ENCODE assay signal across 18 cellular contexts in the genomic region with DNA sequence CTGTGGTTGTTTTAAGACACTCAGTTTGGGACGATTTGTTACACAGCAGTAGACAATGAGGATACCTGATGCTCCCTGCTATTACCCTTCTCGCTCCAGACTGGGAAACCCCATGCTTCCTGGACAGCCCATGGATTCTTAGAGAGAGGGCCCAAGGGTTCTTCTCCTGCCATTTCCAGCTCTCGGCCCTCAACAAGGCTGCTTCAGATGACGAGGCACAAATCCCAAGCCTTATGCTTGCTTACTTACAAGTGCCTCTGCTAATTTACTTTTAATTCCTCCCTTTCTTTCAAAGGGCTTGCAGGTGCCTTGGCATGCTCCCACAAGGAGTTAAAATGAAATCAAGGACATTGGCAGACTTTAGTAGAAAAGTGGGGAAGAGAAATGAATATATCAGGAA.
DNase-seq lines count a peak whose midpoint lies in the region; ATAC-seq and TF ChIP-seq lines count a peak whose summit lies in the region.
"Had no signal": no experiment of that assay in that cellular context is flagged by ENCODE, and none has a peak within 500 bp of the region (broad histone marks: within the 10 kb centered on the region; RNA-seq: fewer than 3 reads in every experiment).

No MANE protein-coding gene starts in this region.

- H3K4me3 ChIP-seq in right cardiac atrium (ENCODE audit: low read length) (no peak overlapping the region), left lung (no peak overlapping the region), gastrocnemius medialis (no peak overlapping the region)
- H3K4me3 ChIP-seq: BLaER1 treated with 17β-estradiol and CSF1 and Interleukin-3, amounts not matched to agents 10 nM and 100 nM; HAP-1; SJCRH30 had no signal

- no peaks in the 10 kb centered on the region for H3K36me3 ChIP-seq in left lung
- no peaks in the 10 kb centered on the region for H3K36me3 ChIP-seq in gastrocnemius medialis
- H3K36me3 ChIP-seq: BLaER1 treated with 17β-estradiol and CSF1 and Interleukin-3, amounts not matched to agents 10 nM and 100 nM; HAP-1; SJCRH30 had no signal

- WGBS in right cardiac atrium, result 86% methylated on average over 4 of the region's 4 CpGs

- no peaks in the 10 kb centered on the region for H3K9me3 ChIP-seq in right cardiac atrium (ENCODE audit: control insufficient read depth, low read length)
- H3K9me3 ChIP-seq in left lung, result no peaks in the 10 kb centered on the region
- no peaks in the 10 kb centered on the region for H3K9me3 ChIP-seq in gastrocnemius medialis
- H3K9me3 ChIP-seq: BLaER1 treated with 17β-estradiol and CSF1 and Interleukin-3, amounts not matched to agents 10 nM and 100 nM; HAP-1; SJCRH30 had no signal

- in situ Hi-C loops in gastrocnemius medialis (cut with MboI; ENCODE audit: low sequenced_read_pairs in 4 of 4), result no loop called here

- no peak for TF ChIP-seq POLR2A in gastrocnemius medialis (IDR thresholded peaks at IDR 0.05)

- DNase-seq in right cardiac atrium (no peak), Right ventricle myocardium inferior (ENCODE audit: missing footprints) (no peak), left lung (no peak), gastrocnemius medialis (no peak), NCI-H2196 treated with DMSO at 0.1 percent for 48 hours (lab: John Stamatoyannopoulos, UW; ENCODE audit: unreplicated experiment) (no peak)
- DNase-seq: CD8-positive, alpha-beta T cell; DND-41; IMR-90; NCI-H187; NCI-H2107; NCI-H526; PC-3; RPMI8226; SJCRH30 had no signal

- H3K27ac ChIP-seq in right cardiac atrium (ENCODE audit: low read length) (peak overlapping the region; percentile 51), left lung (no peak overlapping the region), gastrocnemius medialis (peak overlapping the region; percentile 64 to 90 (median 78))
- H3K27ac ChIP-seq: BLaER1 treated with 17β-estradiol and CSF1 and Interleukin-3, amounts not matched to agents 10 nM and 100 nM; SJCRH30 had no signal

- intact Hi-C loops in right cardiac atrium (cut with DNase I) (loop anchor here in 1 of 4 donors (10.0 kb wide), 1 partner anchor 59 kb away; no protein-coding TSS in a partner anchor), Right ventricle myocardium inferior (cut with DNase I) (loop anchor here (2.0 to 5.0 kb wide), 3 partner anchors 61 to 188 kb away; no protein-coding TSS in a partner anchor), left lung (cut with DNase I) (no loop called here), gastrocnemius medialis (cut with DNase I; ENCODE audit: low total_unique reads) (loop anchor here (2.0 kb wide), 1 partner anchor 419 kb away; no protein-coding TSS in a partner anchor)

- no peak for ATAC-seq in right cardiac atrium
- no peak for ATAC-seq in Right ventricle myocardium inferior
- peak; percentile 82 for ATAC-seq in left lung
- ATAC-seq in gastrocnemius medialis, result no peak
- ATAC-seq in GM19351 (IDR thresholded peaks at IDR 0.05; ENCODE audit: unreplicated experiment), result no peak
- ATAC-seq in GM18858 (IDR thresholded peaks at IDR 0.05; ENCODE audit: unreplicated experiment), result no peak
- ATAC-seq: CD8-positive, alpha-beta T cell; PC-3 had no signal

- H3K27me3 ChIP-seq in right cardiac atrium (ENCODE audit: control insufficient read depth, insufficient read depth) (no peaks in the 10 kb centered on the region), left lung (no peaks in the 10 kb centered on the region), gastrocnemius medialis (no peaks in the 10 kb centered on the region)
- H3K27me3 ChIP-seq: BLaER1 treated with 17β-estradiol and CSF1 and Interleukin-3, amounts not matched to agents 10 nM and 100 nM; SJCRH30 had no signal

- H3K4me1 ChIP-seq in right cardiac atrium (ENCODE audit: control insufficient read depth, insufficient read depth, low read length) (peaks cover 8% of the 10 kb centered on the region), left lung (peaks cover 0 to 8% of the 10 kb centered on the region in 2 donors), gastrocnemius medialis (peaks cover 18 to 27% of the 10 kb centered on the region in 2 donors)

- TF ChIP-seq CTCF in left lung (IDR thresholded peaks at IDR 0.05) (no peak), gastrocnemius medialis (IDR thresholded peaks at IDR 0.05 in 4 of 5, conservative IDR thresholded peaks at IDR 0.05 in 1 of 5) (no peak)

Comparison
In these comparisons a context has a peak if more than half of its experiments do, and no peak if none do; other contexts are left out.
1. H3K27ac ChIP-seq: peak in right cardiac atrium (single experiment) and gastrocnemius medialis (4 of 4); none in left lung (0 of 2).
2. intact Hi-C loops: an anchor here in Right ventricle myocardium inferior (2.0 to 5.0 kb wide) and gastrocnemius medialis (2.0 kb wide); none called in left lung.